ENCODE assay signal across 8 cellular contexts in the genomic region with DNA sequence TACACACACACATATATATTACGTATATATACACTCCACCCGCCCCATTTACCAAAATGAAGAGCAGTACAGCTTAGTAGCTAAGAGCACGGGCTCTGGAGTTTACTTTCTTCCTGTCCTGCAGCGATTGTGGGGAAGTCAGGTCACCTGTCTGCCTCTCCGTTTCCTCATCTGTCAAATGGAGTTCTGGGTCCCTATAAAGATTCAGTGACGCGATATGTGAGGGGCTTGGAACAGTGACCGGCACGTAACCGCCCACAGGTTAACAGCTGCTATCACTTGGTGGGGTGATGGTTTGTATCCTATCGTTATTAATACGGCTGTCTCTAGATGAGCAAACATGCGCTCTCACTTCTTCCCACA. TPM values are rescaled to one million over a fixed set of nuclear protein-coding genes. Genes with fewer than 3 reads are reported as not detected.
DNase-seq lines count a peak whose midpoint lies in the region; ATAC-seq, FAIRE-seq and TF ChIP-seq lines count a peak whose summit lies in the region.

No MANE protein-coding gene starts in this region.

- peaks cover 11% of the 10 kb centered on the region for H3K36me3 Mint-ChIP-seq in activated CD8-positive, alpha-beta T cell treated with anti-CD3 and anti-CD28 coated beads for 36 hours (ENCODE audit: low read depth)

- H3K4me3 Mint-ChIP-seq in activated CD8-positive, alpha-beta T cell treated with anti-CD3 and anti-CD28 coated beads for 36 hours = peak overlapping the region; percentile 98

- no peaks in the 10 kb centered on the region for H3K9me3 Mint-ChIP-seq in activated CD8-positive, alpha-beta T cell treated with anti-CD3 and anti-CD28 coated beads for 36 hours

- DNase-seq in NCI-H510A treated with DMSO at 0.1 percent for 48 hours (lab: John Stamatoyannopoulos, UW) (peak; percentile 27), NCI-H510A (lab: John Stamatoyannopoulos, UW) (no peak), H54 (ENCODE audit: insufficient read length, low spot score) (peak; percentile 5), LNCaP clone FGC (ENCODE audit: low read depth) (no peak), germinal center (ENCODE audit: low spot score) (peak; percentile 59), pons (ENCODE audit: low spot score) (peak; percentile 24), hippocampal formation (lab: John Stamatoyannopoulos, UW) (no peak)
- peak; percentile 74 for DNase-seq in activated CD8-positive, alpha-beta T cell treated with anti-CD3 and anti-CD28 coated beads for 36 hours

- intact Hi-C loops in activated CD8-positive, alpha-beta T cell treated with anti-CD3 and anti-CD28 coated beads for 36 hours (cut with micrococcal nuclease) = no loop called here

- TF ChIP-seq CTCF in LNCaP clone FGC (IDR thresholded peaks at IDR 0.05; ENCODE audit: control insufficient read depth, extremely low read depth, insufficient read depth) = no peak
- TF ChIP-seq CTCF in activated CD8-positive, alpha-beta T cell treated with anti-CD3 and anti-CD28 coated beads for 36 hours (IDR thresholded peaks at IDR 0.05) = no peak

- no peak for TF ChIP-seq POLR2A in H54 (IDR thresholded peaks at IDR 0.05; ENCODE audit: low read depth, low read length)

- peak; percentile 63 for ATAC-seq in activated CD8-positive, alpha-beta T cell treated with anti-CD3 and anti-CD28 coated beads for 36 hours

- H3K4me3 ChIP-seq in LNCaP clone FGC (ENCODE audit: low read depth, low read length) = peak overlapping the region; percentile 98

- H3K27ac Mint-ChIP-seq in activated CD8-positive, alpha-beta T cell treated with anti-CD3 and anti-CD28 coated beads for 36 hours = peak overlapping the region; percentile 97

- CTCF ChIA-PET in activated CD8-positive, alpha-beta T cell treated with anti-CD3 and anti-CD28 coated beads for 36 hours (lab: Charles Lee) = interaction anchor here (0.8 to 2.4 kb wide), 7 partner anchors 11 to 383 kb away, joined by 3 to 11 read pairs (median 6); a partner anchor contains a TSS

- no peaks in the 10 kb centered on the region for H3K27me3 Mint-ChIP-seq in activated CD8-positive, alpha-beta T cell treated with anti-CD3 and anti-CD28 coated beads for 36 hours

- no peak for FAIRE-seq in H54 (lab: Jason Lieb, UNC)

- POLR2A ChIA-PET in activated CD8-positive, alpha-beta T cell treated with anti-CD3 and anti-CD28 coated beads for 36 hours (lab: Charles Lee) = interaction anchor here (1.0 to 1.7 kb wide), 6 partner anchors 12 to 900 kb away, joined by 3 to 7 read pairs (median 3); a partner anchor contains a TSS

- H3K4me1 Mint-ChIP-seq in activated CD8-positive, alpha-beta T cell treated with anti-CD3 and anti-CD28 coated beads for 36 hours (ENCODE audit: low read depth) = peaks cover 58% of the 10 kb centered on the region

RNA-seq across cellular contexts. Expression of a gene that starts 0.5 kb away (rescaled TPM):
- 10 to 100 TPM; 25.6 to 26.9 TPM for total RNA-seq in activated CD8-positive, alpha-beta T cell treated with anti-CD3 and anti-CD28 coated beads for 36 hours

RNA-seq across cellular contexts. Expression of a gene that starts 0.5 kb away (rescaled TPM):
- 10 to 100 TPM in 1 of 2 experiments, 1 to 10 TPM in 1; 10.0 to 12.1 TPM for total RNA-seq in activated CD8-positive, alpha-beta T cell treated with anti-CD3 and anti-CD28 coated beads for 36 hours

Comparison
In these comparisons a context has a peak if more than half of its experiments do, and no peak if none do; other contexts are left out.
1. DNase-seq: peak in NCI-H510A treated with DMSO at 0.1 percent for 48 hours (single experiment), H54 (single experiment), activated CD8-positive, alpha-beta T cell treated with anti-CD3 and anti-CD28 coated beads for 36 hours (single experiment), germinal center (single experiment) and pons (single experiment); none in NCI-H510A (single experiment), LNCaP clone FGC (single experiment) and hippocampal formation (0 of 2).